ENCODE assay signal across 18 cellular contexts in the genomic region with DNA sequence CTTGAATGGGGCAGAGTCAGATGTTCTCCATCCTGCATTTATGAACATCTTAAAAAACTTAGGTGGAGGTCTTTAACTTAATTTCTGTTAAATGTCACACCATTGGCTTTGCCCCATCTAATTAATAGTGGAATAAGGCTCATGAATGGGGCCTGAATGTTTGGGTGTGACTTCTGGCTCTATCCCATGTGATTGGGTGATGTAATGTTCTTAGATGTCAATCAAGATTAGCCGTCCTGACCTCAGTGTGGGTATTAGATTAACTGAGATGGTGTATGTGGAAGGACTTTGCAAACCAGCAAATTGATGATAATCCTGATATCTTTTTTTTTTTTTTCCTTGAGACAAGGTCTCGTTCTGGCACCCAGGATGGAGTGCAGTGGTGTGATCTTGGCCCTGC. TPM values are rescaled to one million over a fixed set of nuclear protein-coding genes. Genes with fewer than 3 reads are reported as not detected.
A peak's percentile ranks its signal among the peaks of the same experiment; 100 is the strongest.
DNase-seq lines count a peak whose midpoint lies in the region; FAIRE-seq and TF ChIP-seq lines count a peak whose summit lies in the region.
"Had no signal": no experiment of that assay in that cellular context is flagged by ENCODE, and none has a peak within 500 bp of the region (broad histone marks: within the 10 kb centered on the region; RNA-seq: fewer than 3 reads in every experiment).

No MANE protein-coding gene starts in this region.

- H4K20me1 ChIP-seq in keratinocyte (ENCODE audit: control insufficient read depth, extremely low read depth, insufficient read depth, low read length) (no peaks in the 10 kb centered on the region), Karpas-422 (ENCODE audit: insufficient read depth, low read depth, low read length) (no peaks in the 10 kb centered on the region)

- H3K9ac ChIP-seq in keratinocyte (ENCODE audit: control insufficient read depth, extremely low read depth, insufficient read depth, low read length) (no peak overlapping the region), Karpas-422 (ENCODE audit: low read length) (no peak overlapping the region)
- H3K9ac ChIP-seq: GM23248, KMS-11 had no signal

- TF ChIP-seq CTCF in bronchial epithelial cell (IDR thresholded peaks at IDR 0.05; ENCODE audit: insufficient read depth, low read length, severe bottlenecking) (no peak), keratinocyte (optimal IDR thresholded peaks at IDR 0.05 in 1 of 3, IDR thresholded peaks at IDR 0.05 in 1 of 3, conservative IDR thresholded peaks at IDR 0.05 in 1 of 3; ENCODE audit: extremely low read depth in 1 of 3, insufficient read depth in 2 of 3, low read length in 3 of 3) (no peak), uterus (IDR thresholded peaks at IDR 0.05) (no peak), GM10248 (IDR thresholded peaks at IDR 0.05; ENCODE audit: control extremely low read depth, extremely low read depth, low read depth, missing control alignments) (no peak)

- H3K4me2 ChIP-seq in keratinocyte (ENCODE audit: control insufficient read depth, extremely low read depth, insufficient read depth, low read depth, low read length) (peak overlapping the region; percentile 87), Karpas-422 (ENCODE audit: low read depth, low read length, poor library complexity, severe bottlenecking) (no peak overlapping the region)
- H3K4me2 ChIP-seq: KMS-11 had no signal

- H3K27ac ChIP-seq in keratinocyte (ENCODE audit: control insufficient read depth, insufficient read depth, low read length) (peak overlapping the region; percentile 68), uterus (peak overlapping the region; percentile 33 to 52), SJCRH30 (no peak overlapping the region), Karpas-422 (ENCODE audit: low read length) (no peak overlapping the region)
- H3K27ac ChIP-seq: GM23248, KMS-11 had no signal

- intact Hi-C loops in uterus (cut with DNase I; ENCODE audit: low total_unique reads), result no loop called here

- H3K79me2 ChIP-seq in keratinocyte (ENCODE audit: control insufficient read depth, insufficient read depth, low read length) (peaks cover 19% of the 10 kb centered on the region), Karpas-422 (ENCODE audit: low read length) (no peaks in the 10 kb centered on the region)

- TF ChIP-seq POLR2A in uterus (IDR thresholded peaks at IDR 0.05), result no peak

- H3K36me3 ChIP-seq in bronchial epithelial cell (ENCODE audit: control insufficient read depth, insufficient read depth, low read length) (peaks cover 1% of the 10 kb centered on the region), keratinocyte (ENCODE audit: control insufficient read depth in 2 of 2, extremely low read depth in 1 of 2, insufficient read depth in 2 of 2, low read length in 2 of 2) (peaks cover 0 to 4% of the 10 kb centered on the region in 2 experiments), uterus (no peaks in the 10 kb centered on the region), SJCRH30 (no peaks in the 10 kb centered on the region), Karpas-422 (ENCODE audit: insufficient read depth, low read length) (no peaks in the 10 kb centered on the region)
- H3K36me3 ChIP-seq: BE2C, MG63 had no signal

- POLR2A ChIA-PET in GM10248 (lab: Yijun Ruan, JAX), result no interaction called here

- no peaks in the 10 kb centered on the region for H3K9me1 ChIP-seq in keratinocyte (ENCODE audit: control insufficient read depth, extremely low read depth, insufficient read depth, low read length)

- CTCF ChIA-PET in GM10248 (lab: Yijun Ruan, JAX), result no interaction called here

- peaks cover 59% of the 10 kb centered on the region for H3K4me1 ChIP-seq in keratinocyte (ENCODE audit: control insufficient read depth, extremely low read depth, insufficient read depth, low read length)
- H3K4me1 ChIP-seq in uterus, result peaks cover 0 to 6% of the 10 kb centered on the region in 2 donors
- no peaks in the 10 kb centered on the region for H3K4me1 ChIP-seq in SJCRH30
- H3K4me1 ChIP-seq in Karpas-422 (ENCODE audit: low read length), result no peaks in the 10 kb centered on the region

- dilution Hi-C loops in keratinocyte (cut with MboI; ENCODE audit: extremely low pct_ligation_motif_present, low sequenced_read_pairs), result no loop called here

- H2AFZ ChIP-seq in keratinocyte (ENCODE audit: control insufficient read depth, low read length), result no peak overlapping the region
- H2AFZ ChIP-seq in Karpas-422 (ENCODE audit: low read length), result no peak overlapping the region
- H2AFZ ChIP-seq: GM23248 had no signal

- DNase-seq in NCI-H82 treated with DMSO at 0.1 percent for 48 hours (lab: John Stamatoyannopoulos, UW; ENCODE audit: unreplicated experiment), result peak; percentile 14
- peak; percentile 48 for DNase-seq in bronchial epithelial cell (ENCODE audit: low read depth)
- DNase-seq in keratinocyte (ENCODE audit: low read depth, low spot score), result no peak
- no peak for DNase-seq in uterus
- DNase-seq in SJCRH30, result no peak
- DNase-seq in Karpas-422, result no peak
- DNase-seq in GM10248 (ENCODE audit: extremely low spot score), result no peak
- DNase-seq: BE2C; Calu3; CD4-positive, alpha-beta memory T cell; GM23248; MG63; NCI-H1092; NCI-H226; NCI-H526; SHP77 treated with DMSO at 0.1 percent for 48 hours had no signal

- no peaks in the 10 kb centered on the region for H3K9me2 ChIP-seq in Karpas-422 (replicated peaks; ENCODE audit: insufficient read depth, low read length)

- FAIRE-seq in bronchial epithelial cell (lab: Jason Lieb, UNC) (no peak), keratinocyte (lab: Jason Lieb, UNC) (no peak)
- FAIRE-seq: RCC 7860 had no signal

- no peaks in the 10 kb centered on the region for H3K9me3 ChIP-seq in keratinocyte (ENCODE audit: control insufficient read depth, low read depth, low read length)
- H3K9me3 ChIP-seq in uterus, result no peaks in the 10 kb centered on the region
- no peaks in the 10 kb centered on the region for H3K9me3 ChIP-seq in SJCRH30 (replicated peaks)
- H3K9me3 ChIP-seq in Karpas-422 (ENCODE audit: low read length), result no peaks in the 10 kb centered on the region
- H3K9me3 ChIP-seq: BE2C, MG63 had no signal

- H3K4me3 ChIP-seq in bronchial epithelial cell (ENCODE audit: low read depth, low read length) (no peak overlapping the region), keratinocyte (ENCODE audit: control insufficient read depth in 2 of 3, extremely low read depth in 1 of 3, insufficient read depth in 2 of 3, low read depth in 1 of 3, low read length in 3 of 3) (no peak overlapping the region), uterus (no peak overlapping the region), SJCRH30 (no peak overlapping the region), Karpas-422 (ENCODE audit: low read length) (no peak overlapping the region)
- H3K4me3 ChIP-seq: GM23248, MG63 had no signal

- H3K27me3 ChIP-seq in bronchial epithelial cell (ENCODE audit: control insufficient read depth, insufficient read depth, low read length) (no peaks in the 10 kb centered on the region), keratinocyte (ENCODE audit: control insufficient read depth, extremely low read depth, insufficient read depth, low read length) (no peaks in the 10 kb centered on the region), uterus (no peaks in the 10 kb centered on the region), SJCRH30 (no peaks in the 10 kb centered on the region), Karpas-422 (ENCODE audit: low read length) (no peaks in the 10 kb centered on the region)
- H3K27me3 ChIP-seq: BE2C, MG63 had no signal

RNA-seq across cellular contexts. Expression of a gene that starts 38.1 kb away (rescaled TPM):
- total RNA-seq in bronchial epithelial cell (10.3 and 13.4 TPM in 2 replicates), uterus (10 to 100 TPM; 15.0 to 71.0 (median 44.5) TPM)
- 21.2 to 44.3 TPM (median 25.2 TPM) in 3 replicates for polyA plus RNA-seq in keratinocyte
- 34.9 TPM for polyA plus RNA-seq in keratinocyte (2011; ENCODE audit: low read depth)
- polyA plus RNA-seq in keratinocyte (2011; cell fraction: cytosol; rRNA removed), result 25.5 and 52.3 TPM in 2 replicates
- polyA plus RNA-seq in keratinocyte (2011; cell fraction: nucleus; rRNA removed), result 13.3 and 19.3 TPM in 2 replicates
- 31.6 and 44.8 TPM in 2 replicates for polyA plus RNA-seq in keratinocyte (2012; ENCODE audit: low replicate concordance)
- 2.3 to 16.9 TPM (median 11.9 TPM) in 3 replicates for polyA minus RNA-seq in keratinocyte
- polyA minus RNA-seq in keratinocyte (2011; cell fraction: cytosol; rRNA and poly(A)+ RNA removed), result 6.1 TPM
- polyA minus RNA-seq in keratinocyte (2011; cell fraction: nucleus; rRNA and poly(A)+ RNA removed), result 5.3 and 12.1 TPM in 2 replicates
- total RNA-seq in SJCRH30 (2014; rRNA removed; shearing (Covaris generic)), result 5.8 and 7.5 TPM in 2 replicates
- total RNA-seq in Karpas-422 (2014; rRNA removed; shearing (Covaris generic); ENCODE audit: low replicate concordance), result not detected in 2 replicates

Comparison
In these comparisons a context has a peak if more than half of its experiments do, and no peak if none do; other contexts are left out.
1. DNase-seq: peak in NCI-H82 treated with DMSO at 0.1 percent for 48 hours (single experiment) and bronchial epithelial cell (single experiment); none in keratinocyte (single experiment), uterus (0 of 2), SJCRH30 (0 of 2), Karpas-422 (single experiment) and GM10248 (single experiment).
2. H3K27ac ChIP-seq: peak in keratinocyte (single experiment) and uterus (2 of 2); none in SJCRH30 (single experiment) and Karpas-422 (single experiment).